8 cellular contexts compared by ENCODE assay signal in genomic region chr3:156681003-156681402, GRCh38. TPM values are rescaled to one million over a fixed set of nuclear protein-coding genes. Genes with fewer than 3 reads are reported as not detected.
A peak's percentile ranks its signal among the peaks of the same experiment; 100 is the strongest.
DNase-seq lines count a peak whose midpoint lies in the region; ATAC-seq and TF ChIP-seq lines count a peak whose summit lies in the region.

No MANE protein-coding gene starts in this region.

- H3K79me2 ChIP-seq in GM23338 (replicated peaks; ENCODE audit: insufficient read depth) = peaks cover 91% of the 10 kb centered on the region

- H3K4me3 ChIP-seq in GM23338 = no peak overlapping the region
- H3K4me3 ChIP-seq in SK-N-MC = peak overlapping the region; percentile 20; the same call in 1 of the 2 replicates
- peak overlapping the region; percentile 9 for H3K4me3 ChIP-seq in fibroblast of the aortic adventitia (ENCODE audit: low read depth, low read length)

- DNase-seq in activated CD4-positive, alpha-beta T cell treated with anti-CD3 and anti-CD28 coated beads, Interleukin-2, amount 10 ng/mL, durations not matched to agents 24 days and 14 days = no peak
- DNase-seq in activated CD4-positive, alpha-beta T cell treated with anti-CD3 and anti-CD28 coated beads for 4 hours = no peak
- peak; percentile 79 for DNase-seq in GM23338 (ENCODE audit: low spot score)
- peak; percentile 94 for DNase-seq in LHCN-M2 (ENCODE audit: low read depth)
- no peak for DNase-seq in SK-N-MC (ENCODE audit: low read depth, low spot score)
- DNase-seq in fibroblast of the aortic adventitia (ENCODE audit: low read depth) = peak; percentile 89
- DNase-seq in pulmonary artery endothelial cell (ENCODE audit: low read depth, low spot score) = peak; percentile 62
- DNase-seq in central memory CD4-positive, alpha-beta T cell = no peak

- peak overlapping the region; percentile 45 for H3K27ac Mint-ChIP-seq in activated CD4-positive, alpha-beta T cell treated with anti-CD3 and anti-CD28 coated beads, Interleukin-2, amount 10 ng/mL, durations not matched to agents 24 days and 14 days
- peak overlapping the region; percentile 68; the same call in 1 of the 2 replicates for H3K27ac Mint-ChIP-seq in GM23338

- H2AFZ ChIP-seq in GM23338 = no peak overlapping the region

- H3F3A ChIP-seq in GM23338 (replicated peaks; ENCODE audit: low read depth) = no peaks in the 10 kb centered on the region

- peaks cover 49% of the 10 kb centered on the region for H3K36me3 Mint-ChIP-seq in activated CD4-positive, alpha-beta T cell treated with anti-CD3 and anti-CD28 coated beads, Interleukin-2, amount 10 ng/mL, durations not matched to agents 24 days and 14 days (ENCODE audit: low read depth)
- H3K36me3 Mint-ChIP-seq in GM23338 (ENCODE audit: low read depth) = peaks cover 15% of the 10 kb centered on the region

- H3K9ac ChIP-seq in SK-N-MC (ENCODE audit: insufficient read length) = no peak overlapping the region

- H3K9me3 Mint-ChIP-seq in activated CD4-positive, alpha-beta T cell treated with anti-CD3 and anti-CD28 coated beads, Interleukin-2, amount 10 ng/mL, durations not matched to agents 24 days and 14 days = no peaks in the 10 kb centered on the region
- no peaks in the 10 kb centered on the region for H3K9me3 Mint-ChIP-seq in GM23338

- H3K9me3 ChIP-seq in SK-N-MC (ENCODE audit: low read depth, low read length) = no peaks in the 10 kb centered on the region

- peaks cover 72% of the 10 kb centered on the region for H3K4me1 Mint-ChIP-seq in activated CD4-positive, alpha-beta T cell treated with anti-CD3 and anti-CD28 coated beads, Interleukin-2, amount 10 ng/mL, durations not matched to agents 24 days and 14 days
- peaks cover 31% of the 10 kb centered on the region for H3K4me1 Mint-ChIP-seq in GM23338

- peaks cover 19% of the 10 kb centered on the region for H4K20me1 ChIP-seq in GM23338 (replicated peaks; ENCODE audit: insufficient read depth)

- H3K27ac ChIP-seq in GM23338 (ENCODE audit: low read depth) (no peak overlapping the region), SK-N-MC (0 out of 2 replicates have a peak overlapping the region, but pooled peaks have one; percentile 6)

- H3K36me3 ChIP-seq in GM23338 (ENCODE audit: insufficient read depth) (peaks cover 12% of the 10 kb centered on the region), SK-N-MC (ENCODE audit: insufficient read depth, low read length) (peaks cover 92% of the 10 kb centered on the region)

- H3K4me3 Mint-ChIP-seq in activated CD4-positive, alpha-beta T cell treated with anti-CD3 and anti-CD28 coated beads, Interleukin-2, amount 10 ng/mL, durations not matched to agents 24 days and 14 days = peak overlapping the region; percentile 70
- H3K4me3 Mint-ChIP-seq in GM23338 = no peak overlapping the region

- H3K9me2 ChIP-seq in GM23338 (ENCODE audit: insufficient read depth) = no peaks in the 10 kb centered on the region

- H3K4me2 ChIP-seq in GM23338 = no peak overlapping the region

- intact Hi-C loops in activated CD4-positive, alpha-beta T cell treated with anti-CD3 and anti-CD28 coated beads, Interleukin-2, amount 10 ng/mL, durations not matched to agents 24 days and 14 days (cut with micrococcal nuclease) = no loop called here

- H3K27me3 Mint-ChIP-seq in activated CD4-positive, alpha-beta T cell treated with anti-CD3 and anti-CD28 coated beads, Interleukin-2, amount 10 ng/mL, durations not matched to agents 24 days and 14 days = no peaks in the 10 kb centered on the region
- no peaks in the 10 kb centered on the region for H3K27me3 Mint-ChIP-seq in GM23338 (ENCODE audit: insufficient read depth, low read depth, poor library complexity)

- TF ChIP-seq CTCF in GM23338 (conservative IDR thresholded peaks at IDR 0.05; ENCODE audit: low read depth in 2 of 2) (no peak), fibroblast of the aortic adventitia (IDR thresholded peaks at IDR 0.05; ENCODE audit: insufficient read depth, low read length) (no peak)

- H3K4me1 ChIP-seq in GM23338 (ENCODE audit: insufficient read depth) = 0 out of 2 replicates have a peak, but pooled peaks cover 4% of the 10 kb centered on the region

- H3K27me3 ChIP-seq in GM23338 (ENCODE audit: insufficient read depth) = peaks cover 11% of the 10 kb centered on the region; the same call in 1 of the 2 replicates

- peak; percentile 52 for ATAC-seq in GM23338

TF ChIP-seq in GM23338, 12 proteins besides CTCF, POLR2A, EP300 and RAD21:
- TF ChIP-seq ZNF331 (CRISPR knock-in tag; IDR thresholded peaks at IDR 0.05; ENCODE audit: low read depth) (no peak), POLR2AphosphoS5 (IDR thresholded peaks at IDR 0.05; ENCODE audit: low read depth) (no peak), NANOG (IDR thresholded peaks at IDR 0.05; ENCODE audit: borderline replicate concordance) (no peak), EZH2phosphoT487 (IDR thresholded peaks at IDR 0.05; ENCODE audit: unreplicated experiment) (no peak), REST (IDR thresholded peaks at IDR 0.05; ENCODE audit: unreplicated experiment) (no peak), CREB1 (CRISPR knock-in tag; IDR thresholded peaks at IDR 0.05; ENCODE audit: low read depth) (no peak)

RNA-seq across cellular contexts. Expression of gene TIPARP, which starts 6.6 kb away (rescaled TPM):
- 17.7 and 18.7 TPM in 2 replicates for total RNA-seq in activated CD4-positive, alpha-beta T cell treated with anti-CD3 and anti-CD28 coated beads, Interleukin-2, amount 10 ng/mL, durations not matched to agents 24 days and 14 days
- total RNA-seq in GM23338 (2014; rRNA removed; shearing (Covaris generic)) = 6.9 and 10.2 TPM in 2 replicates
- 2.8 and 4.5 TPM in 2 replicates for polyA plus RNA-seq in GM23338 (2016; fragmentation: Nextera tagmentation; extraction: Ambion mirVana)
- 89.9 and 103 TPM in 2 replicates for total RNA-seq in LHCN-M2 (2014; rRNA removed)
- polyA plus RNA-seq in LHCN-M2 (2012) = 32.7 TPM
- 26.1 and 67.1 TPM in 2 replicates for total RNA-seq in fibroblast of the aortic adventitia (ENCODE audit: low replicate concordance)
- 32.7 and 51.4 TPM in 2 replicates for total RNA-seq in pulmonary artery endothelial cell

Comparison
In these comparisons a context has a peak if more than half of its experiments do, and no peak if none do; other contexts are left out.
1. DNase-seq: peak in GM23338 (single experiment), LHCN-M2 (single experiment), fibroblast of the aortic adventitia (single experiment) and pulmonary artery endothelial cell (single experiment); none in activated CD4-positive, alpha-beta T cell treated with anti-CD3 and anti-CD28 coated beads, Interleukin-2, amount 10 ng/mL, durations not matched to agents 24 days and 14 days (single experiment), activated CD4-positive, alpha-beta T cell treated with anti-CD3 and anti-CD28 coated beads for 4 hours (0 of 2), SK-N-MC (single experiment) and central memory CD4-positive, alpha-beta T cell (single experiment).